8 cellular contexts compared by ENCODE assay signal in genomic region chr7:123747620-123748141, GRCh38. TPM values are rescaled to one million over a fixed set of nuclear protein-coding genes. Genes with fewer than 3 reads are reported as not detected.
DNase-seq lines count a peak whose midpoint lies in the region; ATAC-seq, FAIRE-seq and TF ChIP-seq lines count a peak whose summit lies in the region.

No MANE protein-coding gene starts in this region.

- H3K4me3 ChIP-seq in A549 = peak overlapping the region; percentile 97
- H3K4me3 ChIP-seq in endodermal cell (ENCODE audit: low read length) = peak overlapping the region; percentile 99

- TF ChIP-seq POLR2A in A549 (IDR thresholded peaks at IDR 0.05; ENCODE audit: low read length) (no peak), GM12891 (IDR thresholded peaks at IDR 0.05; ENCODE audit: low read depth, low read length) (no peak; the same call in 1 of the 2 replicates)

- FAIRE-seq in A549 (lab: Jason Lieb, UNC) (no peak), GM12891 (lab: Jason Lieb, UNC) (peak; percentile 87)

- peak overlapping the region; percentile 98 for H3K27ac Mint-ChIP-seq in endodermal cell

- no peaks in the 10 kb centered on the region for H3K27me3 Mint-ChIP-seq in endodermal cell (ENCODE audit: insufficient read depth)

- TF ChIP-seq EP300 in A549 (IDR thresholded peaks at IDR 0.05) = no peak

- no peaks in the 10 kb centered on the region for H3K27me3 ChIP-seq in endodermal cell (ENCODE audit: control insufficient read depth, insufficient read depth, low read length, poor library complexity, severe bottlenecking)

- H3K36me3 ChIP-seq in endodermal cell (ENCODE audit: control insufficient read depth, insufficient read depth, low read length) = no peaks in the 10 kb centered on the region

- POLR2A ChIA-PET in A549 (lab: Yijun Ruan, JAX) = interaction anchor here (1.6 to 3.0 kb wide), 4 partner anchors 7 to 30 kb away, joined by 5 to 28 read pairs (median 10); no protein-coding TSS in a partner anchor

- H3K36me3 Mint-ChIP-seq in endodermal cell (ENCODE audit: low read depth) = no peaks in the 10 kb centered on the region

- peaks cover 55% of the 10 kb centered on the region for H3K4me1 Mint-ChIP-seq in endodermal cell

- peaks cover 39% of the 10 kb centered on the region for H3K4me1 ChIP-seq in A549
- H3K4me1 ChIP-seq in endodermal cell (ENCODE audit: control insufficient read depth, insufficient read depth, low read length) = peaks cover 2% of the 10 kb centered on the region

- TF ChIP-seq CTCF in A549 (IDR thresholded peaks at IDR 0.05) (no peak), endodermal cell (conservative IDR thresholded peaks at IDR 0.05) (no peak)

- 3% methylated on average over 12 of the region's 12 CpGs for WGBS in A549 (ENCODE audit: missing lambda C conversion rate)
- 0% methylated on average over 2 to 12 of the region's 12 CpGs for WGBS in endodermal cell (ENCODE audit: insufficient coverage in 1 of 2, insufficient read length in 1 of 2), 2 experiments

- ATAC-seq in A549 = peak in 1 of 2 experiments; percentile 64; a peak in 3 of 6 replicates
- ATAC-seq in stimulated activated naive CD8-positive, alpha-beta T cell treated with anti-CD3 and anti-CD28 coated beads, Interleukin-15, Interleukin-2, amounts not matched to agents 100 U/mL and 50 U/mL, for 24 hours = no peak

- no peaks in the 10 kb centered on the region for H3K9me3 Mint-ChIP-seq in endodermal cell

- TF ChIP-seq RAD21 in A549 (conservative IDR thresholded peaks at IDR 0.05 in 1 of 2, IDR thresholded peaks at IDR 0.05 in 1 of 2) = no peak

- CTCF ChIA-PET in A549 (lab: Yijun Ruan, JAX) = interaction anchor here (1.4 to 3.8 kb wide), 6 partner anchors 15 to 125 kb away, joined by 3 to 16 read pairs (median 8); no protein-coding TSS in a partner anchor

- peak overlapping the region; percentile 97 for H3K4me3 Mint-ChIP-seq in endodermal cell

- peak overlapping the region; percentile 91 for H3K9ac ChIP-seq in endodermal cell (ENCODE audit: extremely low read depth, low read length, poor library complexity, severe bottlenecking)

- peak overlapping the region; percentile 96 for H3K4me2 ChIP-seq in A549

- H3K9me3 ChIP-seq in A549 (no peaks in the 10 kb centered on the region), endodermal cell (ENCODE audit: control insufficient read depth, low read length) (no peaks in the 10 kb centered on the region)

- peak; percentile 58 to 72 for DNase-seq in A549 (ENCODE audit: low read depth in 1 of 2, low spot score in 1 of 2)
- peak; percentile 5 for DNase-seq in GM12891 (ENCODE audit: insufficient read length, low spot score)
- peak; percentile 55 for DNase-seq in NCI-H2171 treated with DMSO at 0.1 percent for 48 hours (lab: John Stamatoyannopoulos, UW)
- peak; percentile 2 for DNase-seq in activated CD4-positive, alpha-beta T cell treated with anti-CD3 and anti-CD28 coated beads, Interleukin-2, amount 50 U/mL, for 1 hour
- peak; percentile 90 for DNase-seq in endodermal cell
- DNase-seq in medulla oblongata (ENCODE audit: extremely low spot score) = peak; percentile 65
- peak; percentile 37 for DNase-seq in stimulated activated naive CD8-positive, alpha-beta T cell treated with anti-CD3 and anti-CD28 coated beads, Interleukin-15, Interleukin-2, amounts not matched to agents 100 U/mL and 50 U/mL, for 24 hours
- DNase-seq in NOMO-1 treated with DMSO at 0.1 percent for 48 hours (lab: John Stamatoyannopoulos, UW; ENCODE audit: unreplicated experiment) = no peak

- H3K27ac ChIP-seq in A549 = peak overlapping the region; percentile 94 to 96
- H3K27ac ChIP-seq in endodermal cell (ENCODE audit: low read depth, low read length) = peak overlapping the region; percentile 93

TF ChIP-seq in A549, 52 proteins besides CTCF, POLR2A, EP300 and RAD21:
- TF ChIP-seq, protein P1, sequence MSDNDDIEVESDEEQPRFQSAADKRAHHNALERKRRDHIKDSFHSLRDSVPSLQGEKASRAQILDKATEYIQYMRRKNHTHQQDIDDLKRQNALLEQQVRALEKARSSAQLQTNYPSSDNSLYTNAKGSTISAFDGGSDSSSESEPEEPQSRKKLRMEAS (IDR thresholded peaks at IDR 0.05) = 0 out of 2 replicates have a peak, but pooled peaks have one; percentile 19
- TF ChIP-seq RARB (CRISPR knock-in tag; IDR thresholded peaks at IDR 0.05) (no peak), POLR2AphosphoS2 (conservative IDR thresholded peaks at IDR 0.05; ENCODE audit: low read length) (no peak), HOXA7 (CRISPR knock-in tag; IDR thresholded peaks at IDR 0.05) (no peak), CHD4 (IDR thresholded peaks at IDR 0.05; ENCODE audit: borderline replicate concordance) (no peak), PHF8 (IDR thresholded peaks at IDR 0.05; ENCODE audit: borderline replicate concordance, low read depth) (no peak; the same call in 1 of the 2 replicates)

TF ChIP-seq in GM12891, 5 proteins besides CTCF, POLR2A, EP300 and RAD21:
- no peak for TF ChIP-seq POU2F2 (IDR thresholded peaks at IDR 0.05; ENCODE audit: low read depth, low read length)
- TF ChIP-seq PAX5 (IDR thresholded peaks at IDR 0.05; ENCODE audit: insufficient read depth, low read length, severe bottlenecking) = no peak
- no peak for TF ChIP-seq TAF1 (IDR thresholded peaks at IDR 0.05; ENCODE audit: low read depth, low read length)
- TF ChIP-seq POLR2AphosphoS5 (IDR thresholded peaks at IDR 0.05; ENCODE audit: low read depth, low read length) = no peak
- TF ChIP-seq SPI1 (IDR thresholded peaks at IDR 0.05; ENCODE audit: low read depth, low read length) = no peak

RNA-seq across cellular contexts. Expression of gene WASL, which starts 1.1 kb away (rescaled TPM):
- polyA plus RNA-seq in A549 (2011; rRNA removed) = 18.5 and 21.2 TPM in 2 replicates
- polyA plus RNA-seq in A549 (2012; cell fraction: cytosol; rRNA removed) = 7.1 and 9.5 TPM in 2 replicates
- polyA plus RNA-seq in A549 (2012; cell fraction: nucleus; rRNA removed) = 5.2 and 5.6 TPM in 2 replicates
- 18.6 to 21.0 TPM (median 20.2 TPM) in 3 replicates for polyA plus RNA-seq in A549 (2017; fragmentation: RNase III; extraction: RNeasy Plus Mini Kit Qiagen cat#74134 plus additional on column Dnase treatment)
- 6.2 and 7.5 TPM in 2 replicates for polyA minus RNA-seq in A549 (2011; rRNA and poly(A)+ RNA removed)
- 2.3 TPM for polyA plus RNA-seq in GM12891 (2012; ENCODE audit: low read depth, missing spikeins)
- total RNA-seq in endodermal cell = 10 to 100 TPM; 35.1 to 36.7 TPM
- polyA plus RNA-seq in endodermal cell (2013, experiment 1 of 2) = 30.8 TPM
- polyA plus RNA-seq in endodermal cell (2013, experiment 2 of 2) = 30.4 TPM
